In the genomic region with DNA sequence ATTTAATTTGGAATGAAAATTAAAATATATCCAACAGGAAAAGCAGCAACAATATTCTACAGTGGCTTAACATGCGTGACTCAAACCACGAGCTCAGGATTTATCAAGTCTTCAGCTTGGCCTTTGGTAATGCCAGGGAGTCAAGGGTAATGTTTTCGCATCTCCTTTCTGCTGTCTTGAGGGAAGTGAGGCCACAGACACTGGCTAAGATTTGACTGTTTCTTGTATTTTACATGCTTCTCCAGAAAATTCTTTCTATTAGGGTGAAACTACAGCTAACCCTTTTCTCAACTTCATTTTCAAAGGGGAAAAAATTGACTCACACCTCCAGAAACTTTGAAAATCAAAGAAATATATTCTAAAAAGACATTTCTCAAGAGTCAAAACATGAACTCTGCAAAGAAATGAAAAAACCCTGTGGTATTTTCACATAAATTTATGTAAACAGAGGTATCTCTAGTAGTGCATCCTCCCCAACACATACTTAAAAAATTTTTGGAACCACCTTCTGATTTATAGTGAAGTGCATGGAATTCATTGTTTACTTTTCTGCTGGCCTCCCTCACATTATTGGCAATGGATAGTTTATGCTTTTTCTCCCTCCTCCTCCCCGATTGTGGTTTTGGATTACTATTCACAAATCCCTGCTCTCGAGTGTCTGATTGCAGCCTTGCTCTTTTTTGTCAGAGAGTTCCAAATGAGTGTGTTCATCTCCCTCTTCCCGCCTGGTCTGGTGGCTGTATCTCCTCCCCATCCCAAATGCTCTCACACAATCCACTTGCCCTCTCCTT, we compare ENCODE assay signal across 12 cellular contexts. TPM values are rescaled to one million over a fixed set of nuclear protein-coding genes. Genes with fewer than 3 reads are reported as not detected.
DNase-seq lines count a peak whose midpoint lies in the region; ATAC-seq and TF ChIP-seq lines count a peak whose summit lies in the region.
"Had no signal": no experiment of that assay in that cellular context is flagged by ENCODE, and none has a peak within 500 bp of the region (broad histone marks: within the 10 kb centered on the region; RNA-seq: fewer than 3 reads in every experiment).

No MANE protein-coding gene starts in this region.

- no peak for TF ChIP-seq CTCF in AG04449 (IDR thresholded peaks at IDR 0.05; ENCODE audit: insufficient read depth, low read length, missing control alignments)
- TF ChIP-seq CTCF in hepatocyte (IDR thresholded peaks at IDR 0.05; ENCODE audit: poor library complexity), result no peak

- H3K4me2 ChIP-seq in hepatocyte, result peak overlapping the region; percentile 27

- no peaks in the 10 kb centered on the region for H3K27me3 ChIP-seq in hepatocyte
- H3K27me3 ChIP-seq: heart right ventricle had no signal

- ATAC-seq in T-cell (replicated peaks in 1 of 4) (no peak), HG02852 (IDR thresholded peaks at IDR 0.05; ENCODE audit: unreplicated experiment) (no peak), HG03175 (IDR thresholded peaks at IDR 0.05; ENCODE audit: unreplicated experiment) (no peak)
- ATAC-seq: heart right ventricle had no signal

- H3K9me3 Mint-ChIP-seq in T-cell, result no peaks in the 10 kb centered on the region

- H2AFZ ChIP-seq in hepatocyte, result no peak overlapping the region

- H3K36me3 ChIP-seq in hepatocyte (replicated peaks; ENCODE audit: insufficient read depth, low read depth), result no peaks in the 10 kb centered on the region

- no peak overlapping the region for H3K27ac ChIP-seq in hepatocyte
- H3K27ac ChIP-seq: heart right ventricle had no signal

- POLR2A ChIA-PET in AG04449 (lab: Yijun Ruan, JAX) (no interaction called here), T-cell (lab: Charles Lee) (no interaction called here)

- no peaks in the 10 kb centered on the region for H3K9me3 ChIP-seq in hepatocyte (ENCODE audit: low read depth)
- H3K9me3 ChIP-seq: heart right ventricle had no signal

- peak overlapping the region; percentile 46 to 85 for H3K27ac Mint-ChIP-seq in T-cell

- in situ Hi-C loops in KBM-7 (cut with MboI; ENCODE audit: low pct_unique_long_range_greater_than_20kb, low sequenced_read_pairs), result no loop called here

- H3K4me3 ChIP-seq in AG04449 (ENCODE audit: low read depth, low read length) (no peak overlapping the region), hepatocyte (no peak overlapping the region)
- H3K4me3 ChIP-seq: heart right ventricle had no signal

- CTCF ChIA-PET in AG04449 (lab: Yijun Ruan, JAX), result interaction anchor here (1.1 kb wide), 1 partner anchor 18 kb away, joined by 5 read pairs; no protein-coding TSS in a partner anchor
- CTCF ChIA-PET in T-cell (lab: Charles Lee), result no interaction called here

- H3K27me3 Mint-ChIP-seq in T-cell, result no peaks in the 10 kb centered on the region

- H3K79me2 ChIP-seq in hepatocyte, result no peaks in the 10 kb centered on the region

- DNase-seq in AG04449 (ENCODE audit: low read depth, low spot score), result peak; percentile 38
- DNase-seq in ELR (ENCODE audit: low read depth), result peak; percentile 37
- no peak for DNase-seq in T-cell
- DNase-seq in hepatocyte (ENCODE audit: low spot score), result no peak
- no peak for DNase-seq in KBM-7
- DNase-seq in inferior parietal cortex (ENCODE audit: extremely low spot score), result no peak
- DNase-seq: heart right ventricle; Kasumi-1; NCI-H524 treated with DMSO at 0.1 percent for 48 hours; stimulated activated CD4-positive, alpha-beta T cell treated with anti-CD3 and anti-CD28 coated beads, Interleukin-15, amount 100 ng/mL, for 24 hours had no signal

- H3K36me3 Mint-ChIP-seq in T-cell, result peaks cover 65% of the 10 kb centered on the region

- WGBS in hepatocyte (ENCODE audit: low lambda C conversion rate, missing lambda C conversion rate), result 75% methylated on average over 6 of the region's 6 CpGs

- H3K4me1 Mint-ChIP-seq in T-cell, result peaks cover 51 to 59% (median 55%) of the 10 kb centered on the region in 3 donors

- no peak overlapping the region for H3K4me3 Mint-ChIP-seq in T-cell

- no peaks in the 10 kb centered on the region for H3K9me2 ChIP-seq in hepatocyte (replicated peaks; ENCODE audit: insufficient read depth)

- no peaks in the 10 kb centered on the region for H4K20me1 ChIP-seq in hepatocyte (ENCODE audit: insufficient read depth, poor library complexity, severe bottlenecking)

- H3K4me1 ChIP-seq in hepatocyte (ENCODE audit: insufficient read depth), result no peaks in the 10 kb centered on the region

RNA-seq across cellular contexts. Expression of gene DPP4, which starts 48.7 kb away (rescaled TPM):
- 10 to 100 TPM; 30.1 to 47.7 (median 37.9) TPM for total RNA-seq in T-cell
- total RNA-seq in hepatocyte, result 218 and 256 TPM in 2 replicates
- 147 and 149 TPM in 2 replicates for polyA plus RNA-seq in hepatocyte

Comparison
In these comparisons a context has a peak if more than half of its experiments do, and no peak if none do; other contexts are left out.
1. DNase-seq: peak in AG04449 (single experiment) and ELR (single experiment); none in T-cell (0 of 34), hepatocyte (single experiment), KBM-7 (single experiment) and inferior parietal cortex (single experiment).